Comparison of ENCODE assay signal across 15 cellular contexts in genomic region chr3:52272831-52273230, GRCh38. TPM values are rescaled to one million over a fixed set of nuclear protein-coding genes. Genes with fewer than 3 reads are reported as not detected.
DNase-seq lines count a peak whose midpoint lies in the region; ATAC-seq and TF ChIP-seq lines count a peak whose summit lies in the region.
"Had no signal": no experiment of that assay in that cellular context is flagged by ENCODE, and none has a peak within 500 bp of the region (broad histone marks: within the 10 kb centered on the region; RNA-seq: fewer than 3 reads in every experiment).

No MANE protein-coding gene starts in this region.

- peaks cover 24% of the 10 kb centered on the region for H4K20me1 ChIP-seq in KMS-11 (ENCODE audit: insufficient read depth)

- TF ChIP-seq CTCF in KMS-11 (conservative IDR thresholded peaks at IDR 0.05; ENCODE audit: low read depth, low read length): no peak
- TF ChIP-seq CTCF in neutrophil (IDR thresholded peaks at IDR 0.05): no peak
- TF ChIP-seq CTCF in GM10266 (IDR thresholded peaks at IDR 0.05; ENCODE audit: control insufficient read depth, insufficient read depth, low read depth, missing control alignments): no peak

- POLR2A ChIA-PET in activated naive CD8-positive, alpha-beta T cell treated with anti-CD3 and anti-CD28 coated beads, Interleukin-2, amount 10 ng/mL, durations not matched to agents 7 days and 5 days (lab: Charles Lee): interaction anchor here (0.8 to 25.1 kb wide), 4 partner anchors 9 to 47 kb away, joined by 4 to 1053 read pairs (median 9); partner anchors contain the start of genes GLYCTK, PPM1M, TLR9 and TWF2

- no peaks in the 10 kb centered on the region for H3K27me3 Mint-ChIP-seq in CD4-positive, CD25-positive, alpha-beta regulatory T cell
- H3K27me3 Mint-ChIP-seq in activated naive CD8-positive, alpha-beta T cell treated with anti-CD3 and anti-CD28 coated beads, Interleukin-2, amount 10 ng/mL, durations not matched to agents 7 days and 5 days: no peaks in the 10 kb centered on the region

- no peak overlapping the region for H2AFZ ChIP-seq in KMS-11 (ENCODE audit: low read depth)

- peaks cover 47% of the 10 kb centered on the region for H3K36me3 Mint-ChIP-seq in CD4-positive, CD25-positive, alpha-beta regulatory T cell
- peaks cover 52% of the 10 kb centered on the region for H3K36me3 Mint-ChIP-seq in activated naive CD8-positive, alpha-beta T cell treated with anti-CD3 and anti-CD28 coated beads, Interleukin-2, amount 10 ng/mL, durations not matched to agents 7 days and 5 days

- H3K9me3 ChIP-seq in CD4-positive, CD25-positive, alpha-beta regulatory T cell (ENCODE audit: control insufficient read depth in 2 of 2, low read length in 2 of 2): no peaks in the 10 kb centered on the region
- H3K9me3 ChIP-seq in neutrophil: no peaks in the 10 kb centered on the region

- ATAC-seq in CD4-positive, CD25-positive, alpha-beta regulatory T cell (ENCODE audit: low read depth in 2 of 2): no peak
- peak; percentile 43 for ATAC-seq in activated naive CD8-positive, alpha-beta T cell treated with anti-CD3 and anti-CD28 coated beads, Interleukin-2, amount 10 ng/mL, durations not matched to agents 7 days and 5 days (ENCODE audit: low read depth)
- no peak for ATAC-seq in HG03469 (IDR thresholded peaks at IDR 0.05; ENCODE audit: unreplicated experiment)
- ATAC-seq in GM18502 (IDR thresholded peaks at IDR 0.05; ENCODE audit: poor library complexity, unreplicated experiment): no peak

- H3K27ac Mint-ChIP-seq in CD4-positive, CD25-positive, alpha-beta regulatory T cell: peak overlapping the region; percentile 43 to 98 (median 91)
- peak overlapping the region; percentile 97 for H3K27ac Mint-ChIP-seq in activated naive CD8-positive, alpha-beta T cell treated with anti-CD3 and anti-CD28 coated beads, Interleukin-2, amount 10 ng/mL, durations not matched to agents 7 days and 5 days

- no peak for DNase-seq in CD4-positive, CD25-positive, alpha-beta regulatory T cell
- DNase-seq in activated naive CD8-positive, alpha-beta T cell treated with anti-CD3 and anti-CD28 coated beads, Interleukin-2, amount 10 ng/mL, durations not matched to agents 7 days and 5 days: peak; percentile 30
- no peak for DNase-seq in D341Med (ENCODE audit: low spot score)
- DNase-seq in GM10266 (ENCODE audit: extremely low spot score): no peak
- DNase-seq: GDM1; GOT3; Kasumi-1; kidney; NCI-H2029; NCI-H82; stimulated activated CD4-positive, alpha-beta T cell treated with anti-CD3 and anti-CD28 coated beads, Interleukin-2, amount 100 ng/mL, for 24 hours had no signal

- peak overlapping the region; percentile 64 for H3K4me3 ChIP-seq in CD4-positive, CD25-positive, alpha-beta regulatory T cell (ENCODE audit: low read depth, low read length)
- H3K4me3 ChIP-seq in KMS-11 (IDR thresholded peaks at IDR 0.05; ENCODE audit: insufficient read depth, low read depth, low read length) (no peak overlapping the region), neutrophil (ENCODE audit: low read depth in 1 of 2, low read length in 1 of 2) (no peak overlapping the region)

- H3K9ac ChIP-seq in KMS-11: no peak overlapping the region

- H3K4me2 ChIP-seq in KMS-11: peak overlapping the region; percentile 69; the same call in 1 of the 2 replicates

- H3K9me3 Mint-ChIP-seq in CD4-positive, CD25-positive, alpha-beta regulatory T cell: no peaks in the 10 kb centered on the region
- no peaks in the 10 kb centered on the region for H3K9me3 Mint-ChIP-seq in activated naive CD8-positive, alpha-beta T cell treated with anti-CD3 and anti-CD28 coated beads, Interleukin-2, amount 10 ng/mL, durations not matched to agents 7 days and 5 days

- H3K4me1 ChIP-seq in CD4-positive, CD25-positive, alpha-beta regulatory T cell (ENCODE audit: control insufficient read depth, insufficient read depth, low read length, poor library complexity, severe bottlenecking): peaks cover 98% of the 10 kb centered on the region
- H3K4me1 ChIP-seq in KMS-11 (ENCODE audit: low read depth, poor library complexity, severe bottlenecking) (peaks cover 71% of the 10 kb centered on the region), neutrophil (ENCODE audit: control insufficient read depth in 1 of 2, insufficient read depth in 1 of 2, low read depth in 1 of 2, low read length in 1 of 2) (peaks cover 58 to 72% of the 10 kb centered on the region in 2 experiments)

- H3K27me3 ChIP-seq in CD4-positive, CD25-positive, alpha-beta regulatory T cell (ENCODE audit: control insufficient read depth, insufficient read depth, low read length): no peaks in the 10 kb centered on the region
- H3K27me3 ChIP-seq in KMS-11 (ENCODE audit: insufficient read depth, low read depth) (no peaks in the 10 kb centered on the region), neutrophil (no peaks in the 10 kb centered on the region)

- peak overlapping the region; percentile 82 for H3K27ac ChIP-seq in CD4-positive, CD25-positive, alpha-beta regulatory T cell (ENCODE audit: insufficient read depth, low read length, poor library complexity, severe bottlenecking)
- H3K27ac ChIP-seq in KMS-11 (peak overlapping the region; percentile 52; the same call in 1 of the 2 replicates), neutrophil (peak overlapping the region; percentile 98)

- H3K4me1 Mint-ChIP-seq in CD4-positive, CD25-positive, alpha-beta regulatory T cell: peaks cover 19 to 91% (median 70%) of the 10 kb centered on the region in 4 donors
- peaks cover 55% of the 10 kb centered on the region for H3K4me1 Mint-ChIP-seq in activated naive CD8-positive, alpha-beta T cell treated with anti-CD3 and anti-CD28 coated beads, Interleukin-2, amount 10 ng/mL, durations not matched to agents 7 days and 5 days

- peaks cover 100% of the 10 kb centered on the region for H3K79me2 ChIP-seq in KMS-11 (ENCODE audit: insufficient read depth, low read depth)

- peaks cover 30% of the 10 kb centered on the region for H3K36me3 ChIP-seq in CD4-positive, CD25-positive, alpha-beta regulatory T cell (ENCODE audit: control insufficient read depth, insufficient read depth, low read length)
- H3K36me3 ChIP-seq in KMS-11 (ENCODE audit: insufficient read depth): no peaks in the 10 kb centered on the region
- peaks cover 25% of the 10 kb centered on the region for H3K36me3 ChIP-seq in neutrophil

- peak overlapping the region; percentile 91 to 98 (median 97) for H3K4me3 Mint-ChIP-seq in CD4-positive, CD25-positive, alpha-beta regulatory T cell
- H3K4me3 Mint-ChIP-seq in activated naive CD8-positive, alpha-beta T cell treated with anti-CD3 and anti-CD28 coated beads, Interleukin-2, amount 10 ng/mL, durations not matched to agents 7 days and 5 days: peak overlapping the region; percentile 98

RNA-seq across cellular contexts. Expression of gene WDR82, which starts 5.6 kb away (rescaled TPM):
- 116 TPM for total RNA-seq in CD4-positive, CD25-positive, alpha-beta regulatory T cell
- 100 to 1,000 TPM in 2 of 4 donors, 10 to 100 TPM in 2; 85.9 to 111 (median 103) TPM for polyA plus RNA-seq in CD4-positive, CD25-positive, alpha-beta regulatory T cell
- total RNA-seq in activated naive CD8-positive, alpha-beta T cell treated with anti-CD3 and anti-CD28 coated beads, Interleukin-2, amount 10 ng/mL, durations not matched to agents 7 days and 5 days: 100 to 1,000 TPM; 134 to 140 TPM

RNA-seq across cellular contexts. Expression of gene GLYCTK, which starts 14.8 kb away (rescaled TPM):
- 41.8 TPM for total RNA-seq in CD4-positive, CD25-positive, alpha-beta regulatory T cell
- 10 to 100 TPM; 11.1 to 17.9 (median 13.1) TPM for polyA plus RNA-seq in CD4-positive, CD25-positive, alpha-beta regulatory T cell
- total RNA-seq in activated naive CD8-positive, alpha-beta T cell treated with anti-CD3 and anti-CD28 coated beads, Interleukin-2, amount 10 ng/mL, durations not matched to agents 7 days and 5 days: 10 to 100 TPM; 26.2 to 31.2 TPM

RNA-seq across cellular contexts. Expression of gene PPM1M, which starts 27.3 kb away (rescaled TPM):
- 80.7 TPM for total RNA-seq in CD4-positive, CD25-positive, alpha-beta regulatory T cell
- 100 to 1,000 TPM in 1 of 4 donors, 10 to 100 TPM in 3; 55.5 to 104 (median 74.9) TPM for polyA plus RNA-seq in CD4-positive, CD25-positive, alpha-beta regulatory T cell
- total RNA-seq in activated naive CD8-positive, alpha-beta T cell treated with anti-CD3 and anti-CD28 coated beads, Interleukin-2, amount 10 ng/mL, durations not matched to agents 7 days and 5 days: 100 to 1,000 TPM; 101 to 105 TPM

RNA-seq across cellular contexts. Expression of gene TWF2, which starts 33.9 kb away (rescaled TPM):
- 62.4 TPM for total RNA-seq in CD4-positive, CD25-positive, alpha-beta regulatory T cell
- 100 to 1,000 TPM; 116 to 142 (median 131) TPM for polyA plus RNA-seq in CD4-positive, CD25-positive, alpha-beta regulatory T cell
- 100 to 1,000 TPM; 118 to 122 TPM for total RNA-seq in activated naive CD8-positive, alpha-beta T cell treated with anti-CD3 and anti-CD28 coated beads, Interleukin-2, amount 10 ng/mL, durations not matched to agents 7 days and 5 days

RNA-seq across cellular contexts. Expression of gene DNAH1, which starts 43.3 kb away (rescaled TPM):
- 59.8 TPM for total RNA-seq in CD4-positive, CD25-positive, alpha-beta regulatory T cell
- polyA plus RNA-seq in CD4-positive, CD25-positive, alpha-beta regulatory T cell: 1 to 10 TPM in 1 of 4 donors, under 1 TPM in 3; 0.39 to 1.1 (median 0.58) TPM
- 10 to 100 TPM; 28.5 to 30.0 TPM for total RNA-seq in activated naive CD8-positive, alpha-beta T cell treated with anti-CD3 and anti-CD28 coated beads, Interleukin-2, amount 10 ng/mL, durations not matched to agents 7 days and 5 days
